1 cellular context compared by ENCODE assay signal in genomic region chr6:20403080-20403765, GRCh38.
TF ChIP-seq lines count a peak whose summit lies in the region.

No MANE protein-coding gene starts in this region.

TF ChIP-seq in HepG2, 621 proteins besides CTCF, POLR2A, EP300 and RAD21 (continued from another document and continues in another):
- TF ChIP-seq ZNF749 (CRISPR knock-in tag; IDR thresholded peaks at IDR 0.05; ENCODE audit: borderline replicate concordance) (no peak), ZNF878 (CRISPR knock-in tag; IDR thresholded peaks at IDR 0.05) (no peak), ZNF552 (CRISPR knock-in tag; IDR thresholded peaks at IDR 0.05; ENCODE audit: borderline replicate concordance) (no peak), ZKSCAN5 (CRISPR knock-in tag; IDR thresholded peaks at IDR 0.05) (no peak), ZFP90 (CRISPR knock-in tag; IDR thresholded peaks at IDR 0.05; ENCODE audit: borderline replicate concordance) (no peak), JUN (CRISPR knock-in tag; IDR thresholded peaks at IDR 0.05) (peak; percentile 21; the same call in 1 of the 2 replicates), ZNF569 (CRISPR knock-in tag; IDR thresholded peaks at IDR 0.05; ENCODE audit: borderline replicate concordance) (no peak), ZBTB42 (CRISPR knock-in tag; IDR thresholded peaks at IDR 0.05) (no peak), ZFP91 (CRISPR knock-in tag; IDR thresholded peaks at IDR 0.05; ENCODE audit: borderline replicate concordance) (peak; percentile 48), SMAD1 (CRISPR knock-in tag; IDR thresholded peaks at IDR 0.05; ENCODE audit: borderline replicate concordance, low read depth) (no peak), ELK4 (CRISPR knock-in tag; IDR thresholded peaks at IDR 0.05; ENCODE audit: borderline replicate concordance) (no peak), POGZ (CRISPR knock-in tag; IDR thresholded peaks at IDR 0.05) (peak; percentile 75), MIER3 (CRISPR knock-in tag; IDR thresholded peaks at IDR 0.05; ENCODE audit: borderline replicate concordance) (no peak), ZFP37 (CRISPR knock-in tag; IDR thresholded peaks at IDR 0.05; ENCODE audit: borderline replicate concordance) (no peak), GABPA (IDR thresholded peaks at IDR 0.05; ENCODE audit: low read depth, low read length) (no peak; the same call in none of the 2 replicates), GABPA (CRISPR knock-in tag; IDR thresholded peaks at IDR 0.05; ENCODE audit: low read depth) (no peak), KLF11 (CRISPR knock-in tag; IDR thresholded peaks at IDR 0.05) (peak; percentile 79; the same call in 1 of the 2 replicates), ARHGAP35 (CRISPR knock-in tag; IDR thresholded peaks at IDR 0.05; ENCODE audit: borderline replicate concordance) (no peak), ZNF564 (CRISPR knock-in tag; IDR thresholded peaks at IDR 0.05) (peak; percentile 14; the same call in 1 of the 2 replicates), ZNF331 (CRISPR knock-in tag; IDR thresholded peaks at IDR 0.05) (peak; percentile 61; the same call in 1 of the 2 replicates), NCOA5 (CRISPR knock-in tag; IDR thresholded peaks at IDR 0.05) (no peak), HMG20B (CRISPR knock-in tag; conservative IDR thresholded peaks at IDR 0.05) (0 out of 2 replicates have a peak, but pooled peaks have one; percentile 28), HHEX (CRISPR knock-in tag; IDR thresholded peaks at IDR 0.05) (no peak), PITX1 (CRISPR knock-in tag; IDR thresholded peaks at IDR 0.05) (no peak), FOXK1 (CRISPR knock-in tag; IDR thresholded peaks at IDR 0.05; ENCODE audit: borderline replicate concordance, low read depth) (peak; percentile 63; the same call in 1 of the 2 replicates), HOXD1 (CRISPR knock-in tag; IDR thresholded peaks at IDR 0.05) (no peak), ZXDC (CRISPR knock-in tag; IDR thresholded peaks at IDR 0.05) (no peak), TEF (CRISPR knock-in tag; IDR thresholded peaks at IDR 0.05) (no peak), HOXA9 (CRISPR knock-in tag; IDR thresholded peaks at IDR 0.05; ENCODE audit: borderline replicate concordance) (peak; percentile 68; the same call in 1 of the 2 replicates), TCF7L2 (IDR thresholded peaks at IDR 0.05; ENCODE audit: low read depth, low read length) (no peak), MIXL1 (CRISPR knock-in tag; IDR thresholded peaks at IDR 0.05) (no peak; the same call in 1 of the 2 replicates), FOXK2 (IDR thresholded peaks at IDR 0.05) (no peak), ZNF781 (CRISPR knock-in tag; IDR thresholded peaks at IDR 0.05; ENCODE audit: borderline replicate concordance, not compliant biosample characterization) (no peak), SOX13 (IDR thresholded peaks at IDR 0.05) (no peak), SOX13 (CRISPR knock-in tag; conservative IDR thresholded peaks at IDR 0.05 in 1 of 2, IDR thresholded peaks at IDR 0.05 in 1 of 2) (peak in 1 of 2 experiments; percentile 71; a peak in 2 of 4 replicates), RXRB (CRISPR knock-in tag; IDR thresholded peaks at IDR 0.05; ENCODE audit: borderline replicate concordance) (peak; percentile 81; the same call in 1 of the 2 replicates), FUBP1 (CRISPR knock-in tag; IDR thresholded peaks at IDR 0.05; ENCODE audit: borderline replicate concordance) (no peak), RARA (CRISPR knock-in tag; IDR thresholded peaks at IDR 0.05) (peak; percentile 95)
- TF ChIP-seq, protein P1, sequence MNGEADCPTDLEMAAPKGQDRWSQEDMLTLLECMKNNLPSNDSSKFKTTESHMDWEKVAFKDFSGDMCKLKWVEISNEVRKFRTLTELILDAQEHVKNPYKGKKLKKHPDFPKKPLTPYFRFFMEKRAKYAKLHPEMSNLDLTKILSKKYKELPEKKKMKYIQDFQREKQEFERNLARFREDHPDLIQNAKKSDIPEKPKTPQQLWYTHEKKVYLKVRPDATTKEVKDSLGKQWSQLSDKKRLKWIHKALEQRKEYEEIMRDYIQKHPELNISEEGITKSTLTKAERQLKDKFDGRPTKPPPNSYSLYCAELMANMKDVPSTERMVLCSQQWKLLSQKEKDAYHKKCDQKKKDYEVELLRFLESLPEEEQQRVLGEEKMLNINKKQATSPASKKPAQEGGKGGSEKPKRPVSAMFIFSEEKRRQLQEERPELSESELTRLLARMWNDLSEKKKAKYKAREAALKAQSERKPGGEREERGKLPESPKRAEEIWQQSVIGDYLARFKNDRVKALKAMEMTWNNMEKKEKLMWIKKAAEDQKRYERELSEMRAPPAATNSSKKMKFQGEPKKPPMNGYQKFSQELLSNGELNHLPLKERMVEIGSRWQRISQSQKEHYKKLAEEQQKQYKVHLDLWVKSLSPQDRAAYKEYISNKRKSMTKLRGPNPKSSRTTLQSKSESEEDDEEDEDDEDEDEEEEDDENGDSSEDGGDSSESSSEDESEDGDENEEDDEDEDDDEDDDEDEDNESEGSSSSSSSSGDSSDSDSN (CRISPR knock-in tag; IDR thresholded peaks at IDR 0.05): peak; percentile 74
- TF ChIP-seq, protein P2, sequence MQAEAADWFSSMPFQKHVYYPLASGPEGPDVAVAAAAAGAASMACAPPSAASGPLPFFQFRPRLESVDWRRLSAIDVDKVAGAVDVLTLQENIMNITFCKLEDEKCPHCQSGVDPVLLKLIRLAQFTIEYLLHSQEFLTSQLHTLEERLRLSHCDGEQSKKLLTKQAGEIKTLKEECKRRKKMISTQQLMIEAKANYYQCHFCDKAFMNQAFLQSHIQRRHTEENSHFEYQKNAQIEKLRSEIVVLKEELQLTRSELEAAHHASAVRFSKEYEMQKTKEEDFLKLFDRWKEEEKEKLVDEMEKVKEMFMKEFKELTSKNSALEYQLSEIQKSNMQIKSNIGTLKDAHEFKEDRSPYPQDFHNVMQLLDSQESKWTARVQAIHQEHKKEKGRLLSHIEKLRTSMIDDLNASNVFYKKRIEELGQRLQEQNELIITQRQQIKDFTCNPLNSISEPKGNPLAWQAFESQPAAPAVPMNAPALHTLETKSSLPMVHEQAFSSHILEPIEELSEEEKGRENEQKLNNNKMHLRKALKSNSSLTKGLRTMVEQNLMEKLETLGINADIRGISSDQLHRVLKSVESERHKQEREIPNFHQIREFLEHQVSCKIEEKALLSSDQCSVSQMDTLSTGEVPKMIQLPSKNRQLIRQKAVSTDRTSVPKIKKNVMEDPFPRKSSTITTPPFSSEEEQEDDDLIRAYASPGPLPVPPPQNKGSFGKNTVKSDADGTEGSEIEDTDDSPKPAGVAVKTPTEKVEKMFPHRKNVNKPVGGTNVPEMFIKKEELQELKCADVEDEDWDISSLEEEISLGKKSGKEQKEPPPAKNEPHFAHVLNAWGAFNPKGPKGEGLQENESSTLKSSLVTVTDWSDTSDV (CRISPR knock-in tag; IDR thresholded peaks at IDR 0.05): 0 out of 2 replicates have a peak, but pooled peaks have one; percentile 46
- TF ChIP-seq, protein P3, sequence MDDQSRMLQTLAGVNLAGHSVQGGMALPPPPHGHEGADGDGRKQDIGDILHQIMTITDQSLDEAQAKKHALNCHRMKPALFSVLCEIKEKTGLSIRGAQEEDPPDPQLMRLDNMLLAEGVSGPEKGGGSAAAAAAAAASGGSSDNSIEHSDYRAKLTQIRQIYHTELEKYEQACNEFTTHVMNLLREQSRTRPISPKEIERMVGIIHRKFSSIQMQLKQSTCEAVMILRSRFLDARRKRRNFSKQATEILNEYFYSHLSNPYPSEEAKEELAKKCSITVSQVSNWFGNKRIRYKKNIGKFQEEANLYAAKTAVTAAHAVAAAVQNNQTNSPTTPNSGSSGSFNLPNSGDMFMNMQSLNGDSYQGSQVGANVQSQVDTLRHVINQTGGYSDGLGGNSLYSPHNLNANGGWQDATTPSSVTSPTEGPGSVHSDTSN (CRISPR knock-in tag; IDR thresholded peaks at IDR 0.05; ENCODE audit: borderline replicate concordance): no peak
- TF ChIP-seq, protein P4, sequence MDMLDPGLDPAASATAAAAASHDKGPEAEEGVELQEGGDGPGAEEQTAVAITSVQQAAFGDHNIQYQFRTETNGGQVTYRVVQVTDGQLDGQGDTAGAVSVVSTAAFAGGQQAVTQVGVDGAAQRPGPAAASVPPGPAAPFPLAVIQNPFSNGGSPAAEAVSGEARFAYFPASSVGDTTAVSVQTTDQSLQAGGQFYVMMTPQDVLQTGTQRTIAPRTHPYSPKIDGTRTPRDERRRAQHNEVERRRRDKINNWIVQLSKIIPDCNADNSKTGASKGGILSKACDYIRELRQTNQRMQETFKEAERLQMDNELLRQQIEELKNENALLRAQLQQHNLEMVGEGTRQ (IDR thresholded peaks at IDR 0.05; ENCODE audit: low read depth, low read length): peak; percentile 44; the same call in 1 of the 2 replicates
- TF ChIP-seq, protein P4 (CRISPR knock-in tag; IDR thresholded peaks at IDR 0.05; ENCODE audit: borderline replicate concordance): peak; percentile 48; the same call in 1 of the 2 replicates
- TF ChIP-seq, protein P5, sequence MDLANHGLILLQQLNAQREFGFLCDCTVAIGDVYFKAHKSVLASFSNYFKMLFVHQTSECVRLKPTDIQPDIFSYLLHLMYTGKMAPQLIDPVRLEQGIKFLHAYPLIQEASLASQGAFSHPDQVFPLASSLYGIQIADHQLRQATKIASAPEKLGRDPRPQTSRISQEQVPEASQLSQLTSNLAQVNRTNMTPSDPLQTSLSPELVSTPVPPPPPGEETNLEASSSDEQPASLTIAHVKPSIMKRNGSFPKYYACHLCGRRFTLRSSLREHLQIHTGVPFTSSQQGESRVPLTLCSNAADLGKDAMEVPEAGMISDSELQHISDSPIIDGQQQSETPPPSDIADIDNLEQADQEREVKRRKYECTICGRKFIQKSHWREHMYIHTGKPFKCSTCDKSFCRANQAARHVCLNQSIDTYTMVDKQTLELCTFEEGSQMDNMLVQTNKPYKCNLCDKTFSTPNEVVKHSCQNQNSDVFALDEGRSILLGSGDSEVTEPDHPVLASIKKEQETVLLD (CRISPR knock-in tag; IDR thresholded peaks at IDR 0.05; ENCODE audit: low read depth): peak; percentile 99
